In the genomic region with DNA sequence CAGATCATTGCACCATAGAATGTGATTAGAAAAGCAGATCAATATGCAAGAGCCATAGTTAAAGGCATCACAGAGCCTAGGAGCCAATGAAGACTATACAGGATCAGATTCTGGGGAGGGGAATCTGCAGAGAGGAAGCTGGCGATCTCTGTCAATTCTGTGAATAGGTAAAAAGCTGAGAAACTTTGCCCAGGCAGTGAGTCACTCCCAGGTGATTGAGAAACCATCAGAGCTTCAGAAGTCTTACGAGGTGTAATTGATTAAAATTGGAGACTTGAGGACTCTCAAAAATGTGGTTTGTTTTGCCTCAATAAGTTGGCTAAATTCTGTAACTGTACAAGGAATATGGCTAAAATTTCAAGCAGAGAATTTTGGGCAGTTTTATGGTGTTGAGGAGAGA, we compare ENCODE assay signal across 29 cellular contexts. TPM values are rescaled to one million over a fixed set of nuclear protein-coding genes. Genes with fewer than 3 reads are reported as not detected.
"Had no signal": no experiment of that assay in that cellular context is flagged by ENCODE, and none has a peak within 500 bp of the region (broad histone marks: within the 10 kb centered on the region; RNA-seq: fewer than 3 reads in every experiment).

No MANE protein-coding gene starts in this region.

- ATAC-seq: activated CD4-positive, alpha-beta T cell treated with anti-CD3 and anti-CD28 coated beads for 36 hours; activated CD4-positive, CD25-positive, alpha-beta regulatory T cell treated with anti-CD3 and anti-CD28 coated beads, Interleukin-2, amount 50 U/mL, for 24 hours; activated CD8-positive, alpha-beta T cell treated with anti-CD3 and anti-CD28 coated beads, Interleukin-2, amount 10 ng/mL, durations not matched to agents 7 days and 5 days; activated naive CD4-positive, alpha-beta T cell treated with anti-CD3 and anti-CD28 coated beads, Interleukin-2, amount 50 U/mL, for 72 hours; WTC11 had no signal

- H3K4me3 Mint-ChIP-seq: activated CD4-positive, alpha-beta T cell treated with anti-CD3 and anti-CD28 coated beads for 36 hours; activated CD4-positive, alpha-beta T cell treated with anti-CD3 and anti-CD28 coated beads, Interleukin-2, amount 10 ng/mL, durations not matched to agents 7 days and 5 days; activated CD8-positive, alpha-beta T cell treated with anti-CD3 and anti-CD28 coated beads, Interleukin-2, amount 10 ng/mL, durations not matched to agents 7 days and 5 days; activated naive CD4-positive, alpha-beta T cell treated with anti-CD3 and anti-CD28 coated beads for 36 hours; activated T-cell treated with anti-CD3 and anti-CD28 coated beads, Interleukin-2, amount 50 U/mL, for 24 hours; brain; central memory CD8-positive, alpha-beta T cell; T-helper 1 cell treated with Interleukin-12 subunit alpha and Interleukin-12 subunit beta and Interleukin-4 antibody, amounts not matched to agents 30 μg/mL and 1 μg/mL, for 36 hours; T-helper 2 cell treated with Interferon-gamma antibody and Interleukin-4, amounts not matched to agents 5 μg/mL and 100 μg/mL, for 36 hours; WTC11 had no signal

- H3K9me2 ChIP-seq: SK-N-SH had no signal

- H3K4me1 ChIP-seq: adrenal gland, SJSA1 had no signal

- H3K27me3 ChIP-seq: adrenal gland, cardiac muscle cell, SJSA1 had no signal

- DNase-seq: activated CD4-positive, alpha-beta T cell treated with anti-CD3 and anti-CD28 coated beads for 36 hours; activated CD4-positive, alpha-beta T cell treated with anti-CD3 and anti-CD28 coated beads, Interleukin-2, amount 10 ng/mL, durations not matched to agents 7 days and 5 days; activated CD4-positive, alpha-beta T cell treated with anti-CD3 and anti-CD28 coated beads, Interleukin-2, amount 50 U/mL, for 48 hours; activated CD8-positive, alpha-beta T cell treated with anti-CD3 and anti-CD28 coated beads, Interleukin-2, amount 10 ng/mL, durations not matched to agents 7 days and 5 days; activated gamma-delta T cell treated with Interleukin-2 at 50 U/mL for 16 hours; activated naive CD4-positive, alpha-beta T cell treated with anti-CD3 and anti-CD28 coated beads for 36 hours; activated T-cell treated with anti-CD3 and anti-CD28 coated beads, Interleukin-2, amount 50 U/mL, for 24 hours; adrenal gland; NCI-H1092; NCI-H146; NCI-H187; NCI-H2029 treated with DMSO at 0.1 percent for 48 hours; NCI-H2107; NCI-H2171; NCI-H510A; NCI-H526; NCI-H748 treated with DMSO at 0.1 percent for 48 hours; NK-92 treated with Interleukin-12 subunit alpha and Interleukin-12 subunit beta, amount 100 ng/mL, for 24 hours; SHP77 treated with DMSO at 0.1 percent for 48 hours; SK-N-SH had no signal

- H3K36me3 ChIP-seq: adrenal gland, cardiac muscle cell, SJSA1 had no signal

- H3K27ac ChIP-seq: adrenal gland, cardiac muscle cell, SJSA1 had no signal

- H3K4me2 ChIP-seq: SK-N-SH had no signal

- H3K36me3 Mint-ChIP-seq: brain had no signal

- H3K27ac Mint-ChIP-seq: activated CD4-positive, alpha-beta T cell treated with anti-CD3 and anti-CD28 coated beads for 36 hours; activated CD4-positive, alpha-beta T cell treated with anti-CD3 and anti-CD28 coated beads, Interleukin-2, amount 10 ng/mL, durations not matched to agents 7 days and 5 days; activated CD8-positive, alpha-beta T cell treated with anti-CD3 and anti-CD28 coated beads, Interleukin-2, amount 10 ng/mL, durations not matched to agents 7 days and 5 days; activated naive CD4-positive, alpha-beta T cell treated with anti-CD3 and anti-CD28 coated beads for 36 hours; activated naive CD4-positive, alpha-beta T cell treated with anti-CD3 and anti-CD28 coated beads, Interleukin-2, amount 50 U/mL, for 72 hours; activated T-cell treated with anti-CD3 and anti-CD28 coated beads, Interleukin-2, amount 50 U/mL, for 24 hours; brain; T-helper 1 cell treated with Interleukin-12 subunit alpha and Interleukin-12 subunit beta and Interleukin-4 antibody, amounts not matched to agents 30 μg/mL and 1 μg/mL, for 36 hours; T-helper 2 cell treated with Interferon-gamma antibody and Interleukin-4, amounts not matched to agents 5 μg/mL and 100 μg/mL, for 36 hours; WTC11 had no signal

- H3K4me3 ChIP-seq: adrenal gland, cardiac muscle cell, SJSA1 had no signal

- H3K27me3 Mint-ChIP-seq: brain had no signal

- H3K4me1 Mint-ChIP-seq: activated CD4-positive, alpha-beta T cell treated with anti-CD3 and anti-CD28 coated beads for 36 hours; activated CD4-positive, alpha-beta T cell treated with anti-CD3 and anti-CD28 coated beads, Interleukin-2, amount 10 ng/mL, durations not matched to agents 7 days and 5 days; central memory CD8-positive, alpha-beta T cell had no signal

RNA-seq across cellular contexts. Expression of a gene that starts 41.7 kb away (rescaled TPM):
- total RNA-seq: activated CD4-positive, alpha-beta T cell treated with anti-CD3 and anti-CD28 coated beads for 36 hours; activated CD4-positive, alpha-beta T cell treated with anti-CD3 and anti-CD28 coated beads, Interleukin-2, amount 10 ng/mL, durations not matched to agents 7 days and 5 days; activated CD8-positive, alpha-beta T cell treated with anti-CD3 and anti-CD28 coated beads, Interleukin-2, amount 10 ng/mL, durations not matched to agents 7 days and 5 days; activated naive CD4-positive, alpha-beta T cell treated with anti-CD3 and anti-CD28 coated beads for 36 hours; activated naive CD4-positive, alpha-beta T cell treated with anti-CD3 and anti-CD28 coated beads, Interleukin-2, amount 50 U/mL, for 72 hours had no signal
